Comparison of ENCODE assay signal across 8 cellular contexts in the genomic region with DNA sequence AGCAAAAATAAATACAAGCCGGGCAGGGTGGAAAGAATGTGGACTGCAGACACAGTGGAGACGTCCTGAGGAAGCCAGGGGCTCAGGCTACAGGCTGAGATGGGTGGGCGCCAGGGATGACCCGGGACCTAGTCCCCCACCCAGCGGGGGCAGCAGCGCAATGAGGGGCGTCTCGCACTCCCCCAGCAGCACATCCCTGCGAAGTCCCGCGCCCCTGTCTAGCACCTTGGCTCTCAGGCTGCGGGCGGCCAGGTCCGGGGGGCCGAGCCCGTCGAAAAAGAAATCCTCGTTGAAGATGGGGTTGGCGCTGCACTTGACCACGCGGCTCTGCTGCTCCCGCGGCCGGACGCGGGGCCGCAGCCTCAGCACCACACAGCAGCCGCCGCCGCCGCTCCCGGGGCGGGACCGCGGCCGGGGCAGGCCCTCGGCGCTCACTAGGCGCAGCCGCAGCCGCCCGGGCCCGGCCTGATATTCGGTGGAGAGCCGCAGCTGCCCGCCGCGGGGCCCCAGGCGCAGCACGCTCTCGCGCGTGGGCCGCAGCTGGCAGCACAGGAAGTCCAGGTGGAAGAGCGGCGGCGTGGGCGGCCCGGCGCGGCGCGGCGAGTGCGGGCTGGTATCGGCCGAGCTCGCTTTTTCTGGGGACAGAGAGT. TPM values are rescaled to one million over a fixed set of nuclear protein-coding genes. Genes with fewer than 3 reads are reported as not detected.
DNase-seq lines count a peak whose midpoint lies in the region; ATAC-seq and TF ChIP-seq lines count a peak whose summit lies in the region.

No MANE protein-coding gene starts in this region.

- ATAC-seq in left lung (peak; percentile 10), GM19023 (IDR thresholded peaks at IDR 0.05; ENCODE audit: unreplicated experiment) (no peak)

- H3K4me3 ChIP-seq in left lung (peak overlapping the region; percentile 32 to 42), subcutaneous abdominal adipose tissue (ENCODE audit: low read depth in 1 of 5, low read length in 5 of 5) (peak overlapping the region in 4 of 5 donors; percentile 42 to 57 (median 50))

- H3K9me3 ChIP-seq in left lung (no peaks in the 10 kb centered on the region), subcutaneous abdominal adipose tissue (ENCODE audit: control insufficient read depth in 5 of 5, low read length in 5 of 5) (no peaks in the 10 kb centered on the region)

- DNase-seq in activated naive CD4-positive, alpha-beta T cell treated with Interleukin-2 at 50 U/mL for 16 hours = peak; percentile 60
- no peak for DNase-seq in activated naive CD4-positive, alpha-beta T cell (lab: John Stamatoyannopoulos, UW)
- DNase-seq in astrocyte of the hippocampus (ENCODE audit: low read depth, low spot score) (peak; percentile 50), left lung (peak in 1 of 2 donors; percentile 72), midbrain (lab: John Stamatoyannopoulos, UW) (no peak), mesenteric fat pad (ENCODE audit: low spot score) (no peak)

- H3K36me3 ChIP-seq in left lung (no peaks in the 10 kb centered on the region), subcutaneous abdominal adipose tissue (ENCODE audit: control insufficient read depth in 5 of 5, insufficient read depth in 5 of 5, low read length in 5 of 5) (no peaks in the 10 kb centered on the region)

- H3K27me3 ChIP-seq in left lung (peaks cover 25 to 50% of the 10 kb centered on the region in 2 donors), subcutaneous abdominal adipose tissue (ENCODE audit: control insufficient read depth in 5 of 5, insufficient read depth in 4 of 5, low read length in 5 of 5) (peaks cover 3 to 24% (median 22%) of the 10 kb centered on the region in 5 donors)

- TF ChIP-seq CTCF in left lung (IDR thresholded peaks at IDR 0.05) = no peak

- peak overlapping the region in 1 of 2 donors; percentile 41 for H3K27ac ChIP-seq in left lung
- H3K27ac ChIP-seq in subcutaneous abdominal adipose tissue (ENCODE audit: low read depth, low read length) = no peak overlapping the region

- H3K9ac ChIP-seq in subcutaneous abdominal adipose tissue (ENCODE audit: low read length in 5 of 5) = no peak overlapping the region

- intact Hi-C loops in left lung (cut with DNase I) = no loop called here

- peaks cover 13 to 53% of the 10 kb centered on the region in 2 donors for H3K4me1 ChIP-seq in left lung
- peaks cover 0 to 27% (median 17%) of the 10 kb centered on the region in 5 donors for H3K4me1 ChIP-seq in subcutaneous abdominal adipose tissue (ENCODE audit: control insufficient read depth in 5 of 5, insufficient read depth in 5 of 5, low read length in 5 of 5)

RNA-seq across cellular contexts. Expression of a gene that starts 1.7 kb away (rescaled TPM):
- total RNA-seq in left lung (under 1 TPM; 0.26 to 0.55 TPM), mesenteric fat pad (not detected)

RNA-seq across cellular contexts. Expression of a gene that starts 6.4 kb away (rescaled TPM):
- 10 to 100 TPM in 1 of 2 donors, 1 to 10 TPM in 1; 5.4 to 11.8 TPM for total RNA-seq in left lung
- 0.10 TPM for total RNA-seq in mesenteric fat pad

RNA-seq across cellular contexts. Expression of a gene that starts 15.5 kb away (rescaled TPM):
- total RNA-seq in left lung (not detected), mesenteric fat pad (not detected)

RNA-seq across cellular contexts. Expression of a gene that starts 32.7 kb away (rescaled TPM):
- total RNA-seq in left lung (under 1 TPM; 0.06 to 0.63 TPM), mesenteric fat pad (not detected)

RNA-seq across cellular contexts. Expression of a gene that starts 47.7 kb away (rescaled TPM):
- 10 to 100 TPM; 10.5 to 13.3 TPM for total RNA-seq in left lung
- total RNA-seq in mesenteric fat pad = 4.9 TPM

Comparison
In these comparisons a context has a peak if more than half of its experiments do, and no peak if none do; other contexts are left out.
1. DNase-seq: peak in activated naive CD4-positive, alpha-beta T cell treated with Interleukin-2 at 50 U/mL for 16 hours (single experiment) and astrocyte of the hippocampus (single experiment); none in activated naive CD4-positive, alpha-beta T cell (0 of 4), midbrain (single experiment) and mesenteric fat pad (single experiment).